ENCODE assay signal across 20 cellular contexts in the genomic region with DNA sequence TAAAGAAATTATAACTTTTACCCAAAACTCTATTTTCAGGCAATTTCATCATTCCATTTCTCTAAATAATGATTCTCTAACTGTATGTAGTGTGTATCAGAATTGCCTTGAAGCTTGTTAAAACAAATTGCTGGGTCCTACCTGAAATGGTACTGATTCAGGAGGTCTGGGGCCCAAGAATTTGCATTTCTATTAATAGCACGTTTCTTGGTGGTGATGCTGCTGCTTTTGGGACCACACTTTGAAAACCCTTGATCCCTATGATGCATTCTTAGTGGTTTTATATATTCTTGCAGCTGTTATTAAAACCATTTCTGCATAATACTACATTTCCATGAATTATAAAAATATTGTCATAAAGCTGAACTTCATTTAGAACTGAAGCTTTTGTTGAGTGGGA.
DNase-seq lines count a peak whose midpoint lies in the region; ATAC-seq and TF ChIP-seq lines count a peak whose summit lies in the region.
"Had no signal": no experiment of that assay in that cellular context is flagged by ENCODE, and none has a peak within 500 bp of the region (broad histone marks: within the 10 kb centered on the region; RNA-seq: fewer than 3 reads in every experiment).

No MANE protein-coding gene starts in this region.

- H3K79me2 ChIP-seq in GM23248 (ENCODE audit: insufficient read depth) = peaks cover 40% of the 10 kb centered on the region

- peak overlapping the region; percentile 6 for H3K4me2 ChIP-seq in GM23248 (ENCODE audit: unreplicated experiment)

- H3K9me3 ChIP-seq in GM23248 (ENCODE audit: low read depth) (no peaks in the 10 kb centered on the region), adipocyte (ENCODE audit: control insufficient read depth, low read length) (no peaks in the 10 kb centered on the region), psoas muscle (peaks cover 5% of the 10 kb centered on the region), tibial nerve (peaks cover 0 to 14% (median 0%) of the 10 kb centered on the region in 4 donors)
- H3K9me3 ChIP-seq: colonic mucosa, vagina had no signal

- H3K9ac ChIP-seq in GM23248 (no peak overlapping the region), adipocyte (ENCODE audit: low read length) (no peak overlapping the region)

- intact Hi-C loops in psoas muscle (cut with DNase I) = no loop called here

- peaks cover 14% of the 10 kb centered on the region for H3K4me1 ChIP-seq in GM23248 (ENCODE audit: insufficient read depth)
- H3K4me1 ChIP-seq in adipocyte (ENCODE audit: control insufficient read depth, insufficient read depth, low read length) = peaks cover 26% of the 10 kb centered on the region
- peaks cover 51% of the 10 kb centered on the region for H3K4me1 ChIP-seq in psoas muscle
- peaks cover 0 to 45% (median 21%) of the 10 kb centered on the region in 4 donors for H3K4me1 ChIP-seq in tibial nerve
- H3K4me1 ChIP-seq: colonic mucosa had no signal

- TF ChIP-seq CTCF in psoas muscle (IDR thresholded peaks at IDR 0.05) = no peak
- no peak for TF ChIP-seq CTCF in tibial nerve (IDR thresholded peaks at IDR 0.05)

- peaks cover 8% of the 10 kb centered on the region for H3K9me3 Mint-ChIP-seq in activated T-cell treated with anti-CD3 and anti-CD28 coated beads, Interleukin-2, amount 50 U/mL, for 24 hours

- in situ Hi-C loops in GM23248 (cut with MboI) = no loop called here

- H3K27me3 Mint-ChIP-seq in activated T-cell treated with anti-CD3 and anti-CD28 coated beads, Interleukin-2, amount 50 U/mL, for 24 hours = no peaks in the 10 kb centered on the region

- DNase-seq in activated T-cell treated with anti-CD3 and anti-CD28 coated beads, Interleukin-2, amount 50 U/mL, for 24 hours = no peak
- no peak for DNase-seq in activated T-cell treated with anti-CD3 and anti-CD28 coated beads, Interleukin-2, amount 50 U/mL, for 48 hours
- DNase-seq in GM23248 = no peak
- DNase-seq in adipocyte (ENCODE audit: low read depth) = no peak
- DNase-seq in psoas muscle = no peak
- DNase-seq in mucosa of gallbladder (ENCODE audit: low spot score) = no peak
- no peak for DNase-seq in tibial nerve (ENCODE audit: low spot score in 2 of 2)
- DNase-seq: activated T-cell treated with anti-CD3 and anti-CD28 coated beads, Interleukin-2, amount 50 U/mL, for 4 hours; aorta; Calu3; colonic mucosa; GDM1; mesendoderm; nucleus accumbens; Right ventricle myocardium superior; small intestine; T-helper 9 cell had no signal

- H3K4me3 ChIP-seq in GM23248 (no peak overlapping the region), adipocyte (ENCODE audit: low read length) (peak overlapping the region; percentile 48), psoas muscle (no peak overlapping the region), tibial nerve (no peak overlapping the region)
- H3K4me3 ChIP-seq: colonic mucosa, vagina had no signal

- no peak overlapping the region for H2AFZ ChIP-seq in GM23248

- H4K20me1 ChIP-seq in GM23248 (ENCODE audit: insufficient read depth) = no peaks in the 10 kb centered on the region

- ATAC-seq in psoas muscle (no peak), HG02973 (IDR thresholded peaks at IDR 0.05; ENCODE audit: unreplicated experiment) (no peak)
- ATAC-seq: activated T-cell treated with anti-CD3 and anti-CD28 coated beads, Interleukin-2, amount 50 U/mL, for 4 hours had no signal

- peaks cover 95% of the 10 kb centered on the region for H3K36me3 Mint-ChIP-seq in activated T-cell treated with anti-CD3 and anti-CD28 coated beads, Interleukin-2, amount 50 U/mL, for 24 hours (ENCODE audit: low read depth)

- no peaks in the 10 kb centered on the region for H3K9me2 ChIP-seq in GM23248 (ENCODE audit: insufficient read depth)

- no peak for TF ChIP-seq EP300 in tibial nerve (IDR thresholded peaks at IDR 0.05)

- WGBS in GM23248 (ENCODE audit: low coverage in 1 of 2, low lambda C conversion rate in 2 of 2, missing lambda C conversion rate in 2 of 2), 2 experiments = 35 to 50% methylated on average over 1 of the region's 1 CpG
- 7 to 31% (median 10%) methylated on average over 1 of the region's 1 CpG for WGBS in psoas muscle, 3 donors
- WGBS in tibial nerve, 2 donors = 23 to 31% methylated on average over 1 of the region's 1 CpG

- peaks cover 89% of the 10 kb centered on the region for H3K4me1 Mint-ChIP-seq in activated T-cell treated with anti-CD3 and anti-CD28 coated beads, Interleukin-2, amount 50 U/mL, for 24 hours (ENCODE audit: low read depth)

- H3K27me3 ChIP-seq in GM23248 (replicated peaks; ENCODE audit: insufficient read depth) = no peaks in the 10 kb centered on the region
- H3K27me3 ChIP-seq in adipocyte (replicated peaks; ENCODE audit: control insufficient read depth, insufficient read depth, low read length) = no peaks in the 10 kb centered on the region
- no peaks in the 10 kb centered on the region for H3K27me3 ChIP-seq in psoas muscle (ENCODE audit: insufficient read depth in 3 of 3, low read length in 2 of 3)
- no peaks in the 10 kb centered on the region for H3K27me3 ChIP-seq in tibial nerve
- H3K27me3 ChIP-seq: colonic mucosa, vagina had no signal

- TF ChIP-seq POLR2A in tibial nerve (IDR thresholded peaks at IDR 0.05) = no peak

- H3K36me3 ChIP-seq in GM23248 (ENCODE audit: low read depth) (no peaks in the 10 kb centered on the region), adipocyte (ENCODE audit: control insufficient read depth, insufficient read depth, low read length, severe bottlenecking) (no peaks in the 10 kb centered on the region), psoas muscle (ENCODE audit: insufficient read depth in 1 of 2, low read depth in 1 of 2) (peaks cover 7 to 13% of the 10 kb centered on the region in 2 donors), tibial nerve (peaks cover 0 to 30% (median 10%) of the 10 kb centered on the region in 3 donors)

- no peak overlapping the region for H3K4me3 Mint-ChIP-seq in activated T-cell treated with anti-CD3 and anti-CD28 coated beads, Interleukin-2, amount 50 U/mL, for 24 hours
- H3K4me3 Mint-ChIP-seq: activated T-cell treated with anti-CD3 and anti-CD28 coated beads, Interleukin-2, amount 50 U/mL, for 4 hours had no signal

- H3F3A ChIP-seq in GM23248 (ENCODE audit: insufficient read depth) = peaks cover 17% of the 10 kb centered on the region; the same call in 1 of the 2 replicates

- H3K27ac Mint-ChIP-seq in activated T-cell treated with anti-CD3 and anti-CD28 coated beads, Interleukin-2, amount 50 U/mL, for 24 hours = peak overlapping the region; percentile 84

- H3K27ac ChIP-seq in GM23248 (0 out of 2 replicates have a peak overlapping the region, but pooled peaks have one; percentile 8), psoas muscle (peak overlapping the region; percentile 48), tibial nerve (no peak overlapping the region)
- H3K27ac ChIP-seq: colonic mucosa, epithelial cell of prostate, vagina had no signal

Comparison
In these comparisons a context has a peak if more than half of its experiments do, and no peak if none do; other contexts are left out.
1. H3K27ac ChIP-seq: peak in GM23248 (single experiment) and psoas muscle (single experiment); none in tibial nerve (0 of 4).